Comparison of ENCODE assay signal across 9 cellular contexts in genomic region chr1:99441234-99442095, GRCh38.
DNase-seq lines count a peak whose midpoint lies in the region; ATAC-seq lines count a peak whose summit lies in the region.
"Had no signal": no experiment of that assay in that cellular context is flagged by ENCODE, and none has a peak within 500 bp of the region (broad histone marks: within the 10 kb centered on the region; RNA-seq: fewer than 3 reads in every experiment).

No MANE protein-coding gene starts in this region.

- ATAC-seq in stimulated activated effector memory CD8-positive, alpha-beta T cell treated with anti-CD3 and anti-CD28 coated beads, Interleukin-12 subunit alpha, Interleukin-12 subunit beta, amount 100 ng/mL, for 72 hours, result peak; percentile 47
- no peak for ATAC-seq in HG03342 (IDR thresholded peaks at IDR 0.05; ENCODE audit: unreplicated experiment)

- H3K36me3 Mint-ChIP-seq in activated CD4-positive, alpha-beta T cell treated with anti-CD3 and anti-CD28 coated beads, Interleukin-2, amount 10 ng/mL, durations not matched to agents 24 days and 14 days (ENCODE audit: low read depth), result no peaks in the 10 kb centered on the region
- no peaks in the 10 kb centered on the region for H3K36me3 Mint-ChIP-seq in stimulated activated effector memory CD8-positive, alpha-beta T cell treated with anti-CD3 and anti-CD28 coated beads, Interleukin-12 subunit alpha, Interleukin-12 subunit beta, amount 100 ng/mL, for 72 hours

- H3K4me1 Mint-ChIP-seq in activated CD4-positive, alpha-beta T cell treated with anti-CD3 and anti-CD28 coated beads, Interleukin-2, amount 10 ng/mL, durations not matched to agents 24 days and 14 days, result peaks cover 7% of the 10 kb centered on the region
- H3K4me1 Mint-ChIP-seq in stimulated activated effector memory CD8-positive, alpha-beta T cell treated with anti-CD3 and anti-CD28 coated beads, Interleukin-12 subunit alpha, Interleukin-12 subunit beta, amount 100 ng/mL, for 72 hours, result no peaks in the 10 kb centered on the region

- H3K27ac Mint-ChIP-seq in activated CD4-positive, alpha-beta T cell treated with anti-CD3 and anti-CD28 coated beads, Interleukin-2, amount 10 ng/mL, durations not matched to agents 24 days and 14 days, result no peak overlapping the region
- no peak overlapping the region for H3K27ac Mint-ChIP-seq in stimulated activated effector memory CD8-positive, alpha-beta T cell treated with anti-CD3 and anti-CD28 coated beads, Interleukin-12 subunit alpha, Interleukin-12 subunit beta, amount 100 ng/mL, for 72 hours

- no peaks in the 10 kb centered on the region for H3K9me3 Mint-ChIP-seq in activated CD4-positive, alpha-beta T cell treated with anti-CD3 and anti-CD28 coated beads, Interleukin-2, amount 10 ng/mL, durations not matched to agents 24 days and 14 days
- no peaks in the 10 kb centered on the region for H3K9me3 Mint-ChIP-seq in stimulated activated effector memory CD8-positive, alpha-beta T cell treated with anti-CD3 and anti-CD28 coated beads, Interleukin-12 subunit alpha, Interleukin-12 subunit beta, amount 100 ng/mL, for 72 hours

- no peak overlapping the region for H3K4me3 Mint-ChIP-seq in activated CD4-positive, alpha-beta T cell treated with anti-CD3 and anti-CD28 coated beads, Interleukin-2, amount 10 ng/mL, durations not matched to agents 24 days and 14 days
- H3K4me3 Mint-ChIP-seq in stimulated activated effector memory CD8-positive, alpha-beta T cell treated with anti-CD3 and anti-CD28 coated beads, Interleukin-12 subunit alpha, Interleukin-12 subunit beta, amount 100 ng/mL, for 72 hours, result no peak overlapping the region

- H3K27me3 Mint-ChIP-seq in activated CD4-positive, alpha-beta T cell treated with anti-CD3 and anti-CD28 coated beads, Interleukin-2, amount 10 ng/mL, durations not matched to agents 24 days and 14 days, result no peaks in the 10 kb centered on the region

- intact Hi-C loops in activated CD4-positive, alpha-beta T cell treated with anti-CD3 and anti-CD28 coated beads, Interleukin-2, amount 10 ng/mL, durations not matched to agents 24 days and 14 days (cut with micrococcal nuclease), result no loop called here

- DNase-seq in activated CD4-positive, alpha-beta T cell treated with anti-CD3 and anti-CD28 coated beads, Interleukin-2, amount 10 ng/mL, durations not matched to agents 24 days and 14 days, result peak; percentile 55
- DNase-seq in activated CD4-positive, alpha-beta T cell treated with anti-CD3 and anti-CD28 coated beads, Interleukin-2, amount 50 U/mL, for 4 hours, result no peak
- DNase-seq in NCI-H226 (peak; percentile 42), cerebellar cortex (ENCODE audit: low spot score) (peak; percentile 64), RPMI8226 (no peak), amniotic stem cell (lab: John Stamatoyannopoulos, UW) (no peak)
- no peak for DNase-seq in stimulated activated effector memory CD8-positive, alpha-beta T cell treated with anti-CD3 and anti-CD28 coated beads, Interleukin-12 subunit alpha, Interleukin-12 subunit beta, amount 100 ng/mL, for 72 hours (ENCODE audit: low spot score in 2 of 2)
- DNase-seq: SHP77 treated with DMSO at 0.1 percent for 48 hours had no signal

Comparison
In these comparisons a context has a peak if more than half of its experiments do, and no peak if none do; other contexts are left out.
1. DNase-seq: peak in activated CD4-positive, alpha-beta T cell treated with anti-CD3 and anti-CD28 coated beads, Interleukin-2, amount 10 ng/mL, durations not matched to agents 24 days and 14 days (single experiment), NCI-H226 (single experiment) and cerebellar cortex (single experiment); none in activated CD4-positive, alpha-beta T cell treated with anti-CD3 and anti-CD28 coated beads, Interleukin-2, amount 50 U/mL, for 4 hours (0 of 2), stimulated activated effector memory CD8-positive, alpha-beta T cell treated with anti-CD3 and anti-CD28 coated beads, Interleukin-12 subunit alpha, Interleukin-12 subunit beta, amount 100 ng/mL, for 72 hours (0 of 2), RPMI8226 (single experiment) and amniotic stem cell (single experiment).